ENCODE assay signal across 8 cellular contexts in genomic region chr1:202009326-202010031, GRCh38. TPM values are rescaled to one million over a fixed set of nuclear protein-coding genes. Genes with fewer than 3 reads are reported as not detected.
DNase-seq lines count a peak whose midpoint lies in the region; ATAC-seq and TF ChIP-seq lines count a peak whose summit lies in the region.

No MANE protein-coding gene starts in this region.

- H2AFZ ChIP-seq in osteoblast (ENCODE audit: low read length): no peak overlapping the region

- H3K9me3 ChIP-seq in AG04450 (ENCODE audit: control insufficient read depth, insufficient read depth, low read length) (no peaks in the 10 kb centered on the region; the same call in 1 of the 2 replicates), gastroesophageal sphincter (no peaks in the 10 kb centered on the region), osteoblast (ENCODE audit: low read depth, low read length) (no peaks in the 10 kb centered on the region), tibial artery (no peaks in the 10 kb centered on the region)

- DNase-seq in AG04450 (ENCODE audit: low read depth, low spot score) (peak; percentile 55), LoVo (ENCODE audit: low spot score) (peak; percentile 84), RWPE1 (ENCODE audit: low spot score) (peak; percentile 95), osteoblast (ENCODE audit: insufficient read length, low spot score, missing footprints) (peak; percentile 98), tibial artery (peak; percentile 75 to 81)
- peak in 3 of 4 experiments; percentile 2 to 22 (median 9) for DNase-seq in activated naive CD4-positive, alpha-beta T cell (lab: John Stamatoyannopoulos, UW)

- no peak for TF ChIP-seq POLR2A in gastroesophageal sphincter (IDR thresholded peaks at IDR 0.05)

- no peak overlapping the region for H3K4me2 ChIP-seq in osteoblast (ENCODE audit: insufficient read depth, low read length)

- H4K20me1 ChIP-seq in osteoblast (ENCODE audit: insufficient read depth, low read length): no peaks in the 10 kb centered on the region

- H3K36me3 ChIP-seq in gastroesophageal sphincter (peaks cover 0 to 44% of the 10 kb centered on the region in 2 donors), osteoblast (ENCODE audit: insufficient read depth, low read length) (peaks cover 14% of the 10 kb centered on the region), tibial artery (peaks cover 13 to 52% (median 23%) of the 10 kb centered on the region in 3 donors)

- H3K27me3 ChIP-seq in AG04450 (ENCODE audit: control insufficient read depth, insufficient read depth, low read length) (peaks cover 10% of the 10 kb centered on the region), gastroesophageal sphincter (no peaks in the 10 kb centered on the region), osteoblast (ENCODE audit: insufficient read depth, low read length) (no peaks in the 10 kb centered on the region), tibial artery (no peaks in the 10 kb centered on the region)

- H3K79me2 ChIP-seq in osteoblast (ENCODE audit: insufficient read depth, low read length): no peaks in the 10 kb centered on the region

- peaks cover 0 to 6% (median 0%) of the 10 kb centered on the region in 3 donors for H3K4me1 ChIP-seq in gastroesophageal sphincter
- no peaks in the 10 kb centered on the region for H3K4me1 ChIP-seq in osteoblast (ENCODE audit: insufficient read depth, low read length)
- H3K4me1 ChIP-seq in tibial artery: peaks cover 0 to 6% (median 0%) of the 10 kb centered on the region in 4 donors

- no peak overlapping the region for H3K27ac ChIP-seq in AG04450 (ENCODE audit: low read depth, low read length)
- no peak overlapping the region for H3K27ac ChIP-seq in RWPE1
- H3K27ac ChIP-seq in gastroesophageal sphincter: no peak overlapping the region
- H3K27ac ChIP-seq in osteoblast (ENCODE audit: low read depth, low read length): no peak overlapping the region
- no peak overlapping the region for H3K27ac ChIP-seq in tibial artery

- CTCF ChIA-PET in AG04450 (lab: Charles Lee): interaction anchor here (0.5 to 13.5 kb wide), 12 partner anchors 9 to 126 kb away, joined by 3 to 163 read pairs (median 6); partner anchors contain the start of gene GPR37L1
- CTCF ChIA-PET in RWPE1 (lab: Yijun Ruan, JAX): interaction anchor here (0.5 to 10.1 kb wide), 24 partner anchors 9 to 1236 kb away, joined by 3 to 114 read pairs (median 5); partner anchors contain the start of gene GPR37L1

- intact Hi-C loops in tibial artery (cut with DNase I; ENCODE audit: low total_unique reads): loop anchor here (2.0 to 5.0 kb wide), 2 partner anchors 108 to 125 kb away; no protein-coding TSS in a partner anchor

- no peak for TF ChIP-seq EP300 in gastroesophageal sphincter (IDR thresholded peaks at IDR 0.05)

- TF ChIP-seq CTCF in AG04450 (IDR thresholded peaks at IDR 0.05; ENCODE audit: low read depth, low read length) (peak; percentile 90), RWPE1 (conservative IDR thresholded peaks at IDR 0.05; ENCODE audit: low read depth) (peak; percentile 84), gastroesophageal sphincter (IDR thresholded peaks at IDR 0.05) (peak in 3 of 4 experiments; percentile 84 to 86 (median 84)), osteoblast (IDR thresholded peaks at IDR 0.05; ENCODE audit: extremely low read depth, low read depth, low read length) (peak; percentile 97), tibial artery (IDR thresholded peaks at IDR 0.05) (peak; percentile 78 to 83)

- ATAC-seq in GM19035 (IDR thresholded peaks at IDR 0.05; ENCODE audit: unreplicated experiment): peak; percentile 54
- ATAC-seq in gastroesophageal sphincter: peak; percentile 67

- POLR2A ChIA-PET in AG04450 (lab: Yijun Ruan, JAX) (no interaction called here), RWPE1 (lab: Yijun Ruan, JAX; ENCODE audit: low non-redundant PET) (interaction anchor here (0.7 to 1.2 kb wide), 6 partner anchors 9 to 59 kb away, joined by 3 to 12 read pairs (median 4); no protein-coding TSS in a partner anchor)

- H3K4me3 ChIP-seq in AG04450 (ENCODE audit: low read depth, low read length) (no peak overlapping the region), gastroesophageal sphincter (no peak overlapping the region), osteoblast (ENCODE audit: insufficient read depth, low read length) (no peak overlapping the region), tibial artery (no peak overlapping the region)

- 8% methylated on average over 8 of the region's 11 CpGs; no CpG with 5 or more reads in 1 of the 2 donors for WGBS in gastroesophageal sphincter (ENCODE audit: low coverage in 1 of 2), 2 donors

RNA-seq across cellular contexts. Expression of gene ELF3, which starts 0.9 kb away (rescaled TPM):
- 0.12 and 0.72 TPM in 2 replicates for polyA plus RNA-seq in AG04450 (2011; rRNA removed)
- polyA minus RNA-seq in AG04450 (2011; rRNA and poly(A)+ RNA removed): 0.18 and 0.22 TPM in 2 replicates
- total RNA-seq in gastroesophageal sphincter (10 to 100 TPM in 1 of 4 donors, under 1 TPM in 3; 0.54 to 30.6 (median 0.74) TPM), osteoblast (under 0.01 TPM in 2 replicates)

RNA-seq across cellular contexts. Expression of gene RNPEP, which starts 27.0 kb away (rescaled TPM):
- 86.8 and 89.0 TPM in 2 replicates for polyA plus RNA-seq in AG04450 (2011; rRNA removed)
- 52.7 and 53.0 TPM in 2 replicates for polyA minus RNA-seq in AG04450 (2011; rRNA and poly(A)+ RNA removed)
- 10 to 100 TPM; 23.0 to 40.0 (median 34.7) TPM for total RNA-seq in gastroesophageal sphincter
- total RNA-seq in osteoblast: 64.8 and 74.2 TPM in 2 replicates

RNA-seq across cellular contexts. Expression of gene TIMM17A, which starts 54.2 kb away (rescaled TPM):
- polyA plus RNA-seq in AG04450 (2011; rRNA removed): 75.2 and 104 TPM in 2 replicates
- 41.7 and 43.2 TPM in 2 replicates for polyA minus RNA-seq in AG04450 (2011; rRNA and poly(A)+ RNA removed)
- total RNA-seq in gastroesophageal sphincter (10 to 100 TPM; 37.8 to 40.9 (median 38.5) TPM), osteoblast (35.7 and 38.7 TPM in 2 replicates)

Comparison
In these comparisons a context has a peak if more than half of its experiments do, and no peak if none do; other contexts are left out.
1. DNase-seq: peak in every context shown above with its lines; median percentile 98 in osteoblast; 95 in RWPE1; 84 in LoVo; 78 in tibial artery; 55 in AG04450; 9 in activated naive CD4-positive, alpha-beta T cell.